Comparison of ENCODE assay signal across 8 cellular contexts in the genomic region with DNA sequence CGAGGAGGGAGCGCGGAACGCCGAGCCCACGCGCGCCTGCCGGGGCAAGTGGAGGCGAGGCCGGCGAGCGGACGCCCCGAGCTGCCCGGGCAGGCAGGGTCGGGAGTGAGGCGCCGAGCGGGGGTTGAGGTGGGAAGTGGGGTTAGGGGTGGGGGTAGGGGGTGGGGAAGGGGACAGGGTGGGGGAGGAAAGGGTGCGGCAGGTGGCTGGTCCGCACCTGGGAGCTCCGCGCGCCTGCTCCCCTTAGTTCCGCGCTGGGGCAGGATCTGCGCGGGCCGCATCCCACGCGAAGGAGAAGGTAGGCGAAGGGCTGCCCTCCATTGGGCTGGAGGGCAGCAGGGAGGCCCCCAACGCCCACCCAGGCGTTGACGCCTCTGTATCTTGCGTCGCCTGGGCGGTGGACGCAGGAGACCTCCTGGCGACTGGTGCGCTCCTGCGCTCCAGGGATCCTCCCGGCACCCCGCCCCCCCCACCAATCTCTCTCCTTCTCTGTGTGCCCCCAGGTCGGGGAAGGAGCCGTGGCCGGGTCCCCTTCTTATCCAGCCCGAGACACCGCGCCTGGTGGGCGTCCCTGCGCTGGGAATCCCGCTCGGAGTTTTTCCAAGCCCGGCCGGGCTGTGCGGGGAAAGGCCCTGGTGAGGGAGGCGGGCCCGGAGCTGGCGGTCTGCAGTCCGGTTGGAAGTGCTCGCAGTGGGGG. TPM values are rescaled to one million over a fixed set of nuclear protein-coding genes. Genes with fewer than 3 reads are reported as not detected.
DNase-seq lines count a peak whose midpoint lies in the region; ATAC-seq and TF ChIP-seq lines count a peak whose summit lies in the region.

No MANE protein-coding gene starts in this region.

- H3K4me1 ChIP-seq in BE2C: no peaks in the 10 kb centered on the region

- TF ChIP-seq CTCF in BE2C (IDR thresholded peaks at IDR 0.05; ENCODE audit: low read depth, low read length) (no peak), chondrocyte (IDR thresholded peaks at IDR 0.05) (no peak)

- H3K27ac Mint-ChIP-seq in chondrocyte (ENCODE audit: unreplicated experiment): no peak overlapping the region
- no peak overlapping the region for H3K27ac Mint-ChIP-seq in naive thymus-derived CD8-positive, alpha-beta T cell

- peaks cover 54% of the 10 kb centered on the region for H3K27me3 Mint-ChIP-seq in chondrocyte (ENCODE audit: low read depth)
- peaks cover 5 to 44% (median 11%) of the 10 kb centered on the region in 5 donors for H3K27me3 Mint-ChIP-seq in naive thymus-derived CD8-positive, alpha-beta T cell

- H3K4me3 ChIP-seq in BE2C (ENCODE audit: low read depth, low read length): peak overlapping the region; percentile 22

- no peaks in the 10 kb centered on the region for H3K36me3 Mint-ChIP-seq in chondrocyte (ENCODE audit: low read depth)
- H3K36me3 Mint-ChIP-seq in naive thymus-derived CD8-positive, alpha-beta T cell: no peaks in the 10 kb centered on the region

- no peak for ATAC-seq in naive thymus-derived CD8-positive, alpha-beta T cell
- no peak for ATAC-seq in GM19328 (IDR thresholded peaks at IDR 0.05; ENCODE audit: unreplicated experiment)

- peaks cover 86% of the 10 kb centered on the region for H3K27me3 ChIP-seq in BE2C

- TF ChIP-seq EP300 in Ishikawa (IDR thresholded peaks at IDR 0.05; ENCODE audit: borderline replicate concordance): no peak

- peak overlapping the region; percentile 60 for H3K4me3 Mint-ChIP-seq in chondrocyte (ENCODE audit: unreplicated experiment)
- peak overlapping the region; percentile 39 to 82 (median 72) for H3K4me3 Mint-ChIP-seq in naive thymus-derived CD8-positive, alpha-beta T cell

- H3K9me3 ChIP-seq in BE2C: no peaks in the 10 kb centered on the region

- POLR2A ChIA-PET in naive thymus-derived CD8-positive, alpha-beta T cell (lab: Charles Lee): interaction anchor here (0.8 to 14.4 kb wide), 5 partner anchors 9 to 27 kb away, joined by 3 to 224 read pairs (median 5); no protein-coding TSS in a partner anchor

- H3K9me3 Mint-ChIP-seq in chondrocyte (ENCODE audit: low read depth): no peaks in the 10 kb centered on the region
- H3K9me3 Mint-ChIP-seq in naive thymus-derived CD8-positive, alpha-beta T cell: no peaks in the 10 kb centered on the region

- DNase-seq in BE2C (no peak), chondrocyte (ENCODE audit: low spot score) (no peak), NCI-H2107 treated with DMSO at 0.1 percent for 48 hours (lab: John Stamatoyannopoulos, UW; ENCODE audit: unreplicated experiment) (no peak), dermis blood vessel endothelial cell (no peak), NCI-H2171 treated with DMSO at 0.1 percent for 48 hours (lab: John Stamatoyannopoulos, UW) (no peak)
- no peak for DNase-seq in naive thymus-derived CD8-positive, alpha-beta T cell

- no peaks in the 10 kb centered on the region for H3K36me3 ChIP-seq in BE2C

- H3K4me1 Mint-ChIP-seq in chondrocyte (ENCODE audit: low read depth): peaks cover 22% of the 10 kb centered on the region
- peaks cover 11 to 43% (median 33%) of the 10 kb centered on the region in 4 donors for H3K4me1 Mint-ChIP-seq in naive thymus-derived CD8-positive, alpha-beta T cell

- no peak for TF ChIP-seq RAD21 in Ishikawa (IDR thresholded peaks at IDR 0.05; ENCODE audit: low read depth)

TF ChIP-seq in Ishikawa, 13 proteins besides CTCF, POLR2A, EP300 and RAD21:
- TF ChIP-seq ZBTB7A (IDR thresholded peaks at IDR 0.05; ENCODE audit: low read depth) (0 out of 2 replicates have a peak, but pooled peaks have one; percentile 29), EGR1 (IDR thresholded peaks at IDR 0.05) (no peak)
- TF ChIP-seq, protein P1, sequence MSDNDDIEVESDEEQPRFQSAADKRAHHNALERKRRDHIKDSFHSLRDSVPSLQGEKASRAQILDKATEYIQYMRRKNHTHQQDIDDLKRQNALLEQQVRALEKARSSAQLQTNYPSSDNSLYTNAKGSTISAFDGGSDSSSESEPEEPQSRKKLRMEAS (IDR thresholded peaks at IDR 0.05): peak; percentile 2; the same call in 1 of the 2 replicates
TF ChIP-seq in Ishikawa: peak in this region for 2.

RNA-seq across cellular contexts. Expression of gene AMZ2, which starts 51.3 kb away (rescaled TPM):
- polyA plus RNA-seq in BE2C (2012; ENCODE audit: insufficient read depth, insufficient read length, low read depth): 64.2 TPM
- total RNA-seq in chondrocyte (66.5 to 80.4 TPM (median 78.2 TPM) in 3 replicates), dermis blood vessel endothelial cell (41.8 and 43.9 TPM in 2 replicates)
- 10 to 100 TPM; 72.4 to 72.7 TPM for total RNA-seq in naive thymus-derived CD8-positive, alpha-beta T cell
- 100 to 1,000 TPM in 1 of 3 donors, 10 to 100 TPM in 2; 89.0 to 125 (median 94.6) TPM for polyA plus RNA-seq in naive thymus-derived CD8-positive, alpha-beta T cell
